ENCODE assay signal across 28 cellular contexts in genomic region chr18:9906407-9906955, GRCh38. TPM values are rescaled to one million over a fixed set of nuclear protein-coding genes. Genes with fewer than 3 reads are reported as not detected.
DNase-seq lines count a peak whose midpoint lies in the region; ATAC-seq, FAIRE-seq and TF ChIP-seq lines count a peak whose summit lies in the region.
"Had no signal": no experiment of that assay in that cellular context is flagged by ENCODE, and none has a peak within 500 bp of the region (broad histone marks: within the 10 kb centered on the region; RNA-seq: fewer than 3 reads in every experiment).

No MANE protein-coding gene starts in this region.

- H3K9me3 Mint-ChIP-seq in stimulated activated memory B cell treated with anti-CD40 and anti-IgM and Interleukin-4, amounts not matched to agents 10 μg/mL and 1 μg/mL and 100 μg/mL, for 72 hours: no peaks in the 10 kb centered on the region
- no peaks in the 10 kb centered on the region for H3K9me3 Mint-ChIP-seq in WTC11
- H3K9me3 Mint-ChIP-seq: activated naive CD8-positive, alpha-beta T cell treated with anti-CD3 and anti-CD28 coated beads, Interleukin-2, amount 50 U/mL, for 24 hours; stimulated activated naive CD8-positive, alpha-beta T cell treated with anti-CD3 and anti-CD28 coated beads, Interleukin-15, amount 100 ng/mL, for 72 hours; T-helper 1 cell treated with Interleukin-12 subunit alpha and Interleukin-12 subunit beta and Interleukin-4 antibody, amounts not matched to agents 30 μg/mL and 1 μg/mL, for 36 hours had no signal

- no peaks in the 10 kb centered on the region for H3K36me3 Mint-ChIP-seq in stimulated activated memory B cell treated with anti-CD40 and anti-IgM and Interleukin-4, amounts not matched to agents 10 μg/mL and 1 μg/mL and 100 μg/mL, for 72 hours
- H3K36me3 Mint-ChIP-seq in WTC11: no peaks in the 10 kb centered on the region
- H3K36me3 Mint-ChIP-seq: naive thymus-derived CD4-positive, alpha-beta T cell had no signal

- no peaks in the 10 kb centered on the region for H3K79me2 ChIP-seq in GM12878 (ENCODE audit: control insufficient read depth, insufficient read depth, low read length)

- H3K4me2 ChIP-seq in GM12878 (ENCODE audit: control insufficient read depth, insufficient read depth): no peak overlapping the region

- ATAC-seq in GM12878: peak; percentile 18; the same call in 2 of the 3 replicates
- peak; percentile 41 for ATAC-seq in stimulated activated memory B cell treated with anti-CD40 and anti-IgM and Interleukin-4, amounts not matched to agents 10 μg/mL and 1 μg/mL and 100 μg/mL, for 72 hours
- no peak for ATAC-seq in GM21825 (IDR thresholded peaks at IDR 0.05; ENCODE audit: unreplicated experiment)
- no peak for ATAC-seq in WTC11
- ATAC-seq: activated naive CD8-positive, alpha-beta T cell treated with anti-CD3 and anti-CD28 coated beads, Interleukin-2, amount 50 U/mL, for 24 hours; left ventricle myocardium superior; naive thymus-derived CD4-positive, alpha-beta T cell; stimulated activated naive CD8-positive, alpha-beta T cell treated with anti-CD3 and anti-CD28 coated beads, Interleukin-15, amount 100 ng/mL, for 72 hours had no signal

- H3K4me1 Mint-ChIP-seq in stimulated activated memory B cell treated with anti-CD40 and anti-IgM and Interleukin-4, amounts not matched to agents 10 μg/mL and 1 μg/mL and 100 μg/mL, for 72 hours: no peaks in the 10 kb centered on the region
- no peaks in the 10 kb centered on the region for H3K4me1 Mint-ChIP-seq in WTC11
- H3K4me1 Mint-ChIP-seq: activated naive CD8-positive, alpha-beta T cell treated with anti-CD3 and anti-CD28 coated beads, Interleukin-2, amount 50 U/mL, for 24 hours; naive thymus-derived CD4-positive, alpha-beta T cell; stimulated activated naive CD8-positive, alpha-beta T cell treated with anti-CD3 and anti-CD28 coated beads, Interleukin-15, amount 100 ng/mL, for 72 hours had no signal

- no peaks in the 10 kb centered on the region for H3K27me3 Mint-ChIP-seq in stimulated activated memory B cell treated with anti-CD40 and anti-IgM and Interleukin-4, amounts not matched to agents 10 μg/mL and 1 μg/mL and 100 μg/mL, for 72 hours
- no peaks in the 10 kb centered on the region; the same call in 1 of the 2 replicates for H3K27me3 Mint-ChIP-seq in WTC11 (ENCODE audit: low read depth)

- no peaks in the 10 kb centered on the region for H3K4me1 ChIP-seq in GM12878 (ENCODE audit: control insufficient read depth, insufficient read depth, low read length)
- H3K4me1 ChIP-seq: Caco-2, prostate gland, sigmoid colon, tibial nerve had no signal

- in situ Hi-C loops in GM12878 (cut with MboI): loop anchor here (25.0 kb wide), 2 partner anchors 294 to 1294 kb away; partner anchors contain the start of genes PPP4R1 and RAB12

- no peaks in the 10 kb centered on the region for H3K9me3 ChIP-seq in GM12878 (replicated peaks; ENCODE audit: control insufficient read depth, insufficient read depth, low read length)
- H3K9me3 ChIP-seq: Caco-2, prostate gland, sigmoid colon, tibial nerve had no signal

- TF ChIP-seq CTCF in GM12878 (IDR thresholded peaks at IDR 0.05 in 2 of 3, conservative IDR thresholded peaks at IDR 0.05 in 1 of 3; ENCODE audit: control insufficient read depth in 2 of 3, extremely low read depth in 1 of 3, insufficient read depth in 1 of 3, low read depth in 3 of 3, low read length in 3 of 3) (no peak), WTC11 (IDR thresholded peaks at IDR 0.05) (no peak)

- no peaks in the 10 kb centered on the region for H3K36me3 ChIP-seq in GM12878 (ENCODE audit: control insufficient read depth in 2 of 2, insufficient read depth in 2 of 2, low read length in 1 of 2)
- H3K36me3 ChIP-seq: prostate gland, sigmoid colon, tibial nerve had no signal

- H3K4me3 ChIP-seq in GM12878: no peak overlapping the region
- H3K4me3 ChIP-seq: dorsolateral prefrontal cortex, prostate gland, sigmoid colon, tibial nerve had no signal

- no peak for TF ChIP-seq POLR2A in GM12892 (IDR thresholded peaks at IDR 0.05; ENCODE audit: low read depth, low read length)
- TF ChIP-seq POLR2A in GM12878 (IDR thresholded peaks at IDR 0.05; ENCODE audit: low read depth, low read length): no peak

- H4K20me1 ChIP-seq in GM12878 (ENCODE audit: control insufficient read depth, insufficient read depth): no peaks in the 10 kb centered on the region

- POLR2A ChIA-PET in GM12878 (lab: Charles Lee) (interaction anchor here (0.5 kb wide), 1 partner anchor 1953 kb away, joined by 4 read pairs; no protein-coding TSS in a partner anchor), WTC11 (lab: Charles Lee) (no interaction called here)

- FAIRE-seq in GM12892 (lab: Jason Lieb, UNC) (peak; percentile 83), GM12878 (lab: Jason Lieb, UNC) (no peak)

- no peak for DNase-seq in GM12892 (ENCODE audit: insufficient read length)
- peak; percentile 71 for DNase-seq in NOMO-1 treated with DMSO at 0.1 percent for 48 hours (lab: John Stamatoyannopoulos, UW; ENCODE audit: unreplicated experiment)
- no peak for DNase-seq in GM12878 (ENCODE audit: low read depth, low spot score)
- no peak for DNase-seq in WTC11 (ENCODE audit: low spot score)
- no peak for DNase-seq in GM19238 (ENCODE audit: insufficient read length, low spot score)
- DNase-seq in NCI-H2227 treated with DMSO at 0.1 percent for 48 hours (lab: John Stamatoyannopoulos, UW): no peak
- DNase-seq: activated CD4-positive, alpha-beta T cell treated with anti-CD3 and anti-CD28 coated beads for 48 hours; activated CD8-positive, alpha-beta memory T cell treated with anti-CD3 and anti-CD28 coated beads for 24 hours; activated effector memory CD4-positive, alpha-beta T cell treated with anti-CD3 and anti-CD28 coated beads, Interleukin-2, amount 50 U/mL, for 16 hours; activated naive CD8-positive, alpha-beta T cell treated with anti-CD3 and anti-CD28 coated beads, Interleukin-2, amount 50 U/mL, for 24 hours; activated T-cell treated with anti-CD3 and anti-CD28 coated beads, Interleukin-2, amount 50 U/mL, for 1 hour; C1 segment of cervical spinal cord; Caco-2; dorsolateral prefrontal cortex; left ventricle myocardium superior; naive thymus-derived CD4-positive, alpha-beta T cell; NCI-H1694 treated with DMSO at 0.1 percent for 48 hours; NCI-H510A; NK-92 treated with Interleukin-12 subunit alpha and Interleukin-12 subunit beta, amount 100 ng/mL, for 24 hours; nucleus accumbens; sigmoid colon; stimulated activated naive CD8-positive, alpha-beta T cell treated with anti-CD3 and anti-CD28 coated beads, Interleukin-15, amount 100 ng/mL, for 72 hours had no signal

- CTCF ChIA-PET in GM12878 (lab: Yijun Ruan, JAX) (no interaction called here), WTC11 (lab: Charles Lee) (no interaction called here)

- H3K27ac Mint-ChIP-seq in stimulated activated memory B cell treated with anti-CD40 and anti-IgM and Interleukin-4, amounts not matched to agents 10 μg/mL and 1 μg/mL and 100 μg/mL, for 72 hours: no peak overlapping the region
- no peak overlapping the region for H3K27ac Mint-ChIP-seq in WTC11
- H3K27ac Mint-ChIP-seq: activated naive CD8-positive, alpha-beta T cell treated with anti-CD3 and anti-CD28 coated beads, Interleukin-2, amount 50 U/mL, for 24 hours; naive thymus-derived CD4-positive, alpha-beta T cell; stimulated activated naive CD8-positive, alpha-beta T cell treated with anti-CD3 and anti-CD28 coated beads, Interleukin-15, amount 100 ng/mL, for 72 hours; T-helper 1 cell treated with Interleukin-12 subunit alpha and Interleukin-12 subunit beta and Interleukin-4 antibody, amounts not matched to agents 30 μg/mL and 1 μg/mL, for 36 hours had no signal

- BruUV-seq in GM12878 (replicated peaks; lab: Mats Ljungman, UMichigan): no TSS peak

- no peak overlapping the region for H3K27ac ChIP-seq in GM12878 (ENCODE audit: control insufficient read depth, insufficient read depth)
- H3K27ac ChIP-seq: dorsolateral prefrontal cortex, prostate gland, sigmoid colon, tibial nerve had no signal

- H2AFZ ChIP-seq in GM12878 (ENCODE audit: control insufficient read depth, low read depth, low read length): no peak overlapping the region

- RAD21 ChIA-PET in GM12878 (lab: Charles Lee; ENCODE audit: unreplicated experiment): no interaction called here

- H3K9ac ChIP-seq in GM12878 (ENCODE audit: control insufficient read depth, insufficient read depth, low read length): no peak overlapping the region

- WGBS in GM12878 (ENCODE audit: insufficient coverage, insufficient replicate concordance, low lambda C conversion rate, missing lambda C conversion rate): 27% methylated on average over 5 of the region's 5 CpGs

- TF ChIP-seq EP300 in GM12878 (IDR thresholded peaks at IDR 0.05; ENCODE audit: borderline replicate concordance in 1 of 2, control insufficient read depth in 1 of 2, low read depth in 2 of 2, low read length in 2 of 2): no peak

- H3K27me3 ChIP-seq in GM12878 (replicated peaks in 1 of 2; ENCODE audit: control insufficient read depth in 2 of 2, insufficient read depth in 2 of 2, low read length in 1 of 2): no peaks in the 10 kb centered on the region; a peak in 1 of 4 replicates
- H3K27me3 ChIP-seq: dorsolateral prefrontal cortex, sigmoid colon, tibial nerve had no signal

- intact Hi-C loops in GM12878 (cut with micrococcal nuclease; ENCODE audit: unreplicated experiment): no loop called here

- no peak overlapping the region for H3K4me3 Mint-ChIP-seq in stimulated activated memory B cell treated with anti-CD40 and anti-IgM and Interleukin-4, amounts not matched to agents 10 μg/mL and 1 μg/mL and 100 μg/mL, for 72 hours
- H3K4me3 Mint-ChIP-seq in WTC11: no peak overlapping the region
- H3K4me3 Mint-ChIP-seq: activated naive CD8-positive, alpha-beta T cell treated with anti-CD3 and anti-CD28 coated beads, Interleukin-2, amount 50 U/mL, for 24 hours; naive thymus-derived CD4-positive, alpha-beta T cell; stimulated activated naive CD8-positive, alpha-beta T cell treated with anti-CD3 and anti-CD28 coated beads, Interleukin-15, amount 100 ng/mL, for 72 hours; T-helper 1 cell treated with Interleukin-12 subunit alpha and Interleukin-12 subunit beta and Interleukin-4 antibody, amounts not matched to agents 30 μg/mL and 1 μg/mL, for 36 hours had no signal

- no peak for TF ChIP-seq RAD21 in GM12878 (IDR thresholded peaks at IDR 0.05; ENCODE audit: insufficient read depth, low read depth, low read length)

- SMC1A ChIA-PET in GM12878 (lab: Charles Lee; ENCODE audit: uncharacterized antibody, unreplicated experiment): interaction anchor here (0.5 kb wide), 1 partner anchor 8 kb away, joined by 3 read pairs; no protein-coding TSS in a partner anchor

RNA-seq across cellular contexts. Expression of gene VAPA, which starts 7.3 kb away (rescaled TPM):
- polyA plus RNA-seq in GM12892 (2012; ENCODE audit: missing spikeins): 149 TPM
- total RNA-seq in GM12878 (2013; cell fraction: nucleolus; rRNA removed): 139 and 144 TPM in 2 replicates
- total RNA-seq in GM12878 (2014; rRNA removed): 124 and 128 TPM in 2 replicates
- 165 and 173 TPM in 2 replicates for total RNA-seq in GM12878 (2014; rRNA removed; fragmentation: Illumina TruSeq; extraction: Trizol)
- total RNA-seq in GM12878 (2021): 136 and 137 TPM in 2 replicates
- 60.5 TPM for polyA plus RNA-seq in GM12878 (2011; ENCODE audit: low read depth)
- polyA plus RNA-seq in GM12878 (2011; rRNA removed): 235 and 368 TPM in 2 replicates
- 78.7 and 122 TPM in 2 replicates for polyA plus RNA-seq in GM12878 (2011; cell fraction: cytosol; rRNA removed)
- 96.8 and 97.2 TPM in 2 replicates for polyA plus RNA-seq in GM12878 (2011; cell fraction: nucleus; rRNA removed)
- 76.2 and 145 TPM in 2 replicates for polyA plus RNA-seq in GM12878 (2012)
- 252 and 265 TPM in 2 replicates for polyA plus RNA-seq in GM12878 (2014; fragmentation: Illumina TruSeq; extraction: Trizol)
- 10 to 100 TPM; 70.9 to 73.1 TPM for polyA plus RNA-seq in GM12878 (2014; fragmentation: Nextera tagmentation; extraction: Ambion mirVana)
- polyA plus RNA-seq in GM12878 (2014; rRNA removed): 154 and 159 TPM in 2 replicates
- 100 to 1,000 TPM; 236 to 237 TPM for polyA plus RNA-seq in GM12878 (2016; fragmentation: Nextera tagmentation; extraction: Ambion mirVana)
- polyA minus RNA-seq in GM12878 (2011; rRNA and poly(A)+ RNA removed): 79.9 and 141 TPM in 2 replicates
- polyA minus RNA-seq in GM12878 (2011; cell fraction: cytosol; rRNA and poly(A)+ RNA removed): 58.4 and 68.5 TPM in 2 replicates
- 44.0 and 74.3 TPM in 2 replicates for polyA minus RNA-seq in GM12878 (2011; cell fraction: nucleus; rRNA and poly(A)+ RNA removed)
- 137 to 142 TPM (median 137 TPM) in 3 replicates for total RNA-seq in WTC11 (2021)

RNA-seq across cellular contexts. Expression of gene TXNDC2, which starts 20.7 kb away (rescaled TPM):
- polyA plus RNA-seq in GM12892 (2012; ENCODE audit: missing spikeins): not detected
- total RNA-seq in GM12878 (2013; cell fraction: nucleolus; rRNA removed): not detected in 2 replicates
- 0.06 TPM in 1 of 2 replicates, not detected in the other for total RNA-seq in GM12878 (2014; rRNA removed)
- total RNA-seq in GM12878 (2014; rRNA removed; fragmentation: Illumina TruSeq; extraction: Trizol): 0.04 TPM in 1 of 2 replicates, not detected in the other
- total RNA-seq in GM12878 (2021): 0.40 TPM in 1 of 2 replicates, not detected in the other
- not detected for polyA plus RNA-seq in GM12878 (2011; ENCODE audit: low read depth)
- polyA plus RNA-seq in GM12878 (2011; rRNA removed): not detected in 2 replicates
- not detected in 2 replicates for polyA plus RNA-seq in GM12878 (2011; cell fraction: cytosol; rRNA removed)
- polyA plus RNA-seq in GM12878 (2011; cell fraction: nucleus; rRNA removed): not detected in 2 replicates
- polyA plus RNA-seq in GM12878 (2012): 0.04 TPM in 1 of 2 replicates, not detected in the other
- 0.07 TPM in 1 of 2 replicates, not detected in the other for polyA plus RNA-seq in GM12878 (2014; fragmentation: Illumina TruSeq; extraction: Trizol)
- not detected for polyA plus RNA-seq in GM12878 (2014; fragmentation: Nextera tagmentation; extraction: Ambion mirVana)
- 0.09 TPM in 1 of 2 replicates, not detected in the other for polyA plus RNA-seq in GM12878 (2014; rRNA removed)
- not detected for polyA plus RNA-seq in GM12878 (2016; fragmentation: Nextera tagmentation; extraction: Ambion mirVana)
- polyA minus RNA-seq in GM12878 (2011; rRNA and poly(A)+ RNA removed): not detected in 2 replicates
- not detected in 2 replicates for polyA minus RNA-seq in GM12878 (2011; cell fraction: cytosol; rRNA and poly(A)+ RNA removed)
- polyA minus RNA-seq in GM12878 (2011; cell fraction: nucleus; rRNA and poly(A)+ RNA removed): not detected in 2 replicates
- total RNA-seq in WTC11 (2021): 0.09 to 0.26 TPM (median 0.14 TPM) in 3 replicates
- total RNA-seq: Caco-2, left ventricle myocardium superior, sigmoid colon, SK-MEL-5 had no signal
- polyA plus RNA-seq: naive thymus-derived CD4-positive, alpha-beta T cell had no signal

Comparison
In these comparisons a context has a peak if more than half of its experiments do, and no peak if none do; other contexts are left out.
1. ATAC-seq: peak in GM12878 (single experiment) and stimulated activated memory B cell treated with anti-CD40 and anti-IgM and Interleukin-4, amounts not matched to agents 10 μg/mL and 1 μg/mL and 100 μg/mL, for 72 hours (single experiment); none in GM21825 (single experiment) and WTC11 (single experiment).